In the genomic region with DNA sequence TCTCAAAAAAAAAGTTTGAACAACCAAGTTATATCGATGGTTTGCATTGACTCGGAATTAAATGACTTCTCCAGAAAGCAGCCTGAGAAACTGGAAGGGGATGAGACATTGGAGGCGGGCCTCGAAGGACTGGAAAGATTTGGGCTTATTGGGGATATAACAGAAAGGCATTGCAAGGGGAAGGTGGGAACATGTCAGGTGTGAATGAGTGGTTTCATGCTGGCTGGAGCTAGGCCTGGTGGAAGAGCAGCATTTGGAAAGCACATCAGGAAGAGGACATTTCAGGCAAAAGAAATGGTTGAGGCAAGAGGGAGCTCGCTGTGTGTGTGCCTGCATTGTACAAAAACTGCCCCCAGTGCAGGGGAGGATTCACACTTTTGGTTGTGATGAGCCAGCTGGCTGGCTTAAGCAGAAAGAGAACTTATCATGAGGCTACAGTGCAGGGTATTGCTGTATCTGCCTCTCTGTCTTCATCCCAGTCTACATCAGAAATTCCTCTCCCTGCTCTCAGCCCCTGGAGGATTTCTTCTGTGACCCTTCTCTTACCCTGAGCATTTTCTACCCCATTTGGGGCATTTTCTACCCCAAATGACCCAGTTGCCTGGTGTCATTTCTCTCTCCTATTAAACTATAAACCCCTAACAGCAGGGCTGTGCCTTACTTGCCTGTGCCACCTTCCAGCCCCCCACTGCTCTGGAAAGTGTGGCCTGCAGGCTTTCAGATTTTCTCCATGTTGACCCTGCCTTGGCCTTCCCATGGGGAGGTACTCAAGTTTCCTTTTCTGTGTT, we compare ENCODE assay signal across 17 cellular contexts.
DNase-seq lines count a peak whose midpoint lies in the region; ATAC-seq and TF ChIP-seq lines count a peak whose summit lies in the region.
"Had no signal": no experiment of that assay in that cellular context is flagged by ENCODE, and none has a peak within 500 bp of the region (broad histone marks: within the 10 kb centered on the region; RNA-seq: fewer than 3 reads in every experiment).

No MANE protein-coding gene starts in this region.

- H3K27me3 ChIP-seq in RWPE2 (ENCODE audit: insufficient read depth, poor library complexity, severe bottlenecking) (no peaks in the 10 kb centered on the region), esophagus squamous epithelium (no peaks in the 10 kb centered on the region), muscle layer of duodenum (ENCODE audit: low read depth, low read length) (no peaks in the 10 kb centered on the region), stomach smooth muscle (ENCODE audit: control insufficient read depth in 1 of 2, insufficient read depth in 2 of 2, low read length in 2 of 2) (no peaks in the 10 kb centered on the region)
- H3K27me3 ChIP-seq: BLaER1 treated with 17β-estradiol and CSF1 and Interleukin-3, amounts not matched to agents 10 nM and 100 nM; ovary had no signal

- intact Hi-C loops in esophagus squamous epithelium (cut with DNase I) = no loop called here

- TF ChIP-seq CTCF in RWPE2 (IDR thresholded peaks at IDR 0.05; ENCODE audit: poor library complexity, severe bottlenecking) (no peak), esophagus squamous epithelium (IDR thresholded peaks at IDR 0.05) (no peak)

- no peaks in the 10 kb centered on the region for H3K4me1 ChIP-seq in RWPE2 (ENCODE audit: insufficient read depth, poor library complexity, severe bottlenecking)
- peaks cover 0 to 26% (median 11%) of the 10 kb centered on the region in 3 donors for H3K4me1 ChIP-seq in esophagus squamous epithelium
- H3K4me1 ChIP-seq in muscle layer of duodenum (ENCODE audit: control insufficient read depth in 1 of 2, insufficient read depth in 2 of 2, low read length in 2 of 2) = peaks cover 4 to 23% of the 10 kb centered on the region in 2 donors
- H3K4me1 ChIP-seq in stomach smooth muscle (ENCODE audit: control insufficient read depth, insufficient read depth, low read length) = peaks cover 24% of the 10 kb centered on the region
- H3K4me1 ChIP-seq: BLaER1 treated with 17β-estradiol and CSF1 and Interleukin-3, amounts not matched to agents 10 nM and 100 nM had no signal

- no peaks in the 10 kb centered on the region for H3K9me3 ChIP-seq in RWPE2 (ENCODE audit: severe bottlenecking)
- H3K9me3 ChIP-seq in esophagus squamous epithelium = no peaks in the 10 kb centered on the region
- H3K9me3 ChIP-seq in muscle layer of duodenum (ENCODE audit: control insufficient read depth in 1 of 2, low read length in 2 of 2) = no peaks in the 10 kb centered on the region
- no peaks in the 10 kb centered on the region for H3K9me3 ChIP-seq in stomach smooth muscle (ENCODE audit: control insufficient read depth in 2 of 2, low read length in 2 of 2)
- H3K9me3 ChIP-seq: ovary had no signal

- H3K36me3 ChIP-seq in RWPE2 (ENCODE audit: low read depth) = no peaks in the 10 kb centered on the region
- no peaks in the 10 kb centered on the region for H3K36me3 ChIP-seq in esophagus squamous epithelium
- H3K36me3 ChIP-seq in muscle layer of duodenum (ENCODE audit: control insufficient read depth in 1 of 2, insufficient read depth in 2 of 2, low read length in 2 of 2) = no peaks in the 10 kb centered on the region
- H3K36me3 ChIP-seq in stomach smooth muscle (ENCODE audit: control insufficient read depth in 2 of 2, insufficient read depth in 2 of 2, low read length in 2 of 2) = no peaks in the 10 kb centered on the region
- H3K36me3 ChIP-seq: BLaER1 treated with 17β-estradiol and CSF1 and Interleukin-3, amounts not matched to agents 10 nM and 100 nM; ovary had no signal

- WGBS in esophagus squamous epithelium, 2 donors = 77 to 79% methylated on average over 5 of the region's 5 CpGs

- DNase-seq in RWPE2 (ENCODE audit: low spot score) (no peak), esophagus squamous epithelium (lab: John Stamatoyannopoulos, UW) (no peak), DMS 273 treated with DMSO at 0.1 percent for 48 hours (lab: John Stamatoyannopoulos, UW) (no peak), NCI-H510A (lab: John Stamatoyannopoulos, UW) (no peak), NCI-H510A treated with DMSO at 0.1 percent for 48 hours (lab: John Stamatoyannopoulos, UW) (no peak)
- DNase-seq: activated CD4-positive, alpha-beta T cell treated with anti-CD3 and anti-CD28 coated beads, Interleukin-2, amount 50 U/mL, for 4 hours; activated gamma-delta T cell treated with Interleukin-2 at 50 U/mL for 16 hours; glutamatergic neuron; NCI-H748 treated with DMSO at 0.1 percent for 48 hours; stimulated activated CD4-positive, alpha-beta T cell treated with anti-CD3 and anti-CD28 coated beads, Interleukin-2, amount 100 ng/mL, for 24 hours; T1000 had no signal

- no peak for TF ChIP-seq POLR2A in esophagus squamous epithelium (IDR thresholded peaks at IDR 0.05)

- no peak overlapping the region for H3K9ac ChIP-seq in stomach smooth muscle (ENCODE audit: low read length in 2 of 2)
- H3K9ac ChIP-seq: BLaER1 treated with 17β-estradiol and CSF1 and Interleukin-3, amounts not matched to agents 10 nM and 100 nM; KMS-11 had no signal

- 0 out of 3 replicates have a peak, but pooled peaks have one; percentile 20 for ATAC-seq in RWPE2 (ENCODE audit: low read depth)
- ATAC-seq in HG03520 (IDR thresholded peaks at IDR 0.05; ENCODE audit: unreplicated experiment) = no peak

- H3K4me3 ChIP-seq in RWPE2 (ENCODE audit: severe bottlenecking) = no peak overlapping the region
- H3K4me3 ChIP-seq in esophagus squamous epithelium = no peak overlapping the region
- H3K4me3 ChIP-seq in muscle layer of duodenum (ENCODE audit: low read depth in 1 of 2, low read length in 2 of 2) = no peak overlapping the region
- no peak overlapping the region for H3K4me3 ChIP-seq in stomach smooth muscle (ENCODE audit: low read length in 2 of 2)
- H3K4me3 ChIP-seq: BLaER1 treated with 17β-estradiol and CSF1 and Interleukin-3, amounts not matched to agents 10 nM and 100 nM; ovary had no signal

- H3K27ac ChIP-seq in RWPE2 (ENCODE audit: poor library complexity, severe bottlenecking) = no peak overlapping the region
- H3K27ac ChIP-seq in esophagus squamous epithelium = peak overlapping the region; percentile 4 to 57 (median 44)
- peak overlapping the region; percentile 19 for H3K27ac ChIP-seq in muscle layer of duodenum (ENCODE audit: low read length)
- peak overlapping the region; percentile 50 for H3K27ac ChIP-seq in stomach smooth muscle (ENCODE audit: low read length)
- H3K27ac ChIP-seq: BLaER1 treated with 17β-estradiol and CSF1 and Interleukin-3, amounts not matched to agents 10 nM and 100 nM; KMS-11; ovary had no signal
